In genomic region chr14:36162267-36162666, GRCh38 we compare ENCODE assay signal across 19 cellular contexts. TPM values are rescaled to one million over a fixed set of nuclear protein-coding genes. Genes with fewer than 3 reads are reported as not detected.
"Had no signal": no experiment of that assay in that cellular context is flagged by ENCODE, and none has a peak within 500 bp of the region (broad histone marks: within the 10 kb centered on the region; RNA-seq: fewer than 3 reads in every experiment).

No MANE protein-coding gene starts in this region.

- H3K9me3 ChIP-seq: adrenal gland, left lung had no signal

- H3K36me3 ChIP-seq: adrenal gland, left lung had no signal

- H3K4me1 Mint-ChIP-seq: activated T-helper 17 cell treated with anti-CD3 and anti-CD28 coated beads, Interleukin-2, amount 50 U/mL, for 72 hours; memory B cell; nephron had no signal

- H3K9me3 Mint-ChIP-seq: activated T-helper 17 cell treated with anti-CD3 and anti-CD28 coated beads, Interleukin-2, amount 50 U/mL, for 72 hours; stimulated activated naive CD8-positive, alpha-beta T cell treated with anti-CD3 and anti-CD28 coated beads, Interleukin-15, Interleukin-2, amounts not matched to agents 100 ng/mL and 50 ng/mL, for 24 hours had no signal

- DNase-seq: activated CD4-positive, alpha-beta T cell treated with anti-CD3 and anti-CD28 coated beads for 48 hours; activated naive CD4-positive, alpha-beta T cell treated with anti-CD3 and anti-CD28 coated beads, Interleukin-2, amount 50 U/mL, for 16 hours; activated T-cell treated with anti-CD3 and anti-CD28 coated beads for 4 hours; adrenal gland; caudate nucleus; cortex of kidney; effector memory CD4-positive, alpha-beta T cell; erythroblast; left lung; stimulated activated CD4-positive, alpha-beta T cell treated with anti-CD3 and anti-CD28 coated beads, Interleukin-4, amount 100 ng/mL, for 1 hour; stimulated activated CD8-positive, alpha-beta memory T cell treated with anti-CD3 and anti-CD28 coated beads, Interleukin-4, amount 100 ng/mL, for 48 hours had no signal

- H3K27ac ChIP-seq: adrenal gland, left lung had no signal

- H3K4me3 ChIP-seq: adrenal gland, left lung had no signal

- H3K27me3 ChIP-seq: adrenal gland, left lung had no signal

- FAIRE-seq: urothelium cell line had no signal

- H3K36me3 Mint-ChIP-seq: memory B cell had no signal

- H3K27ac Mint-ChIP-seq: activated T-helper 17 cell treated with anti-CD3 and anti-CD28 coated beads, Interleukin-2, amount 50 U/mL, for 72 hours; memory B cell; stimulated activated naive CD8-positive, alpha-beta T cell treated with anti-CD3 and anti-CD28 coated beads, Interleukin-15, Interleukin-2, amounts not matched to agents 100 ng/mL and 50 ng/mL, for 24 hours had no signal

- H3K4me3 Mint-ChIP-seq: activated T-helper 17 cell treated with anti-CD3 and anti-CD28 coated beads, Interleukin-2, amount 50 U/mL, for 72 hours; memory B cell; stimulated activated naive CD8-positive, alpha-beta T cell treated with anti-CD3 and anti-CD28 coated beads, Interleukin-15, Interleukin-2, amounts not matched to agents 100 ng/mL and 50 ng/mL, for 24 hours had no signal

- ATAC-seq: activated T-helper 17 cell treated with anti-CD3 and anti-CD28 coated beads, Interleukin-2, amount 50 U/mL, for 72 hours; left lung had no signal

- H3K4me1 ChIP-seq: adrenal gland, left lung had no signal

RNA-seq across cellular contexts. Expression of gene PTCSC3, which starts 14.3 kb away (rescaled TPM):
- total RNA-seq: activated T-helper 17 cell treated with anti-CD3 and anti-CD28 coated beads, Interleukin-2, amount 50 U/mL, for 72 hours; adrenal gland; osteoblast; T-helper 1 cell treated with Interleukin-12 subunit alpha and Interleukin-12 subunit beta and Interleukin-4 antibody, amounts not matched to agents 30 ng/mL and 1 ng/mL, for 36 hours; temporal lobe had no signal
- polyA plus RNA-seq: adrenal gland had no signal
